In the genomic region with DNA sequence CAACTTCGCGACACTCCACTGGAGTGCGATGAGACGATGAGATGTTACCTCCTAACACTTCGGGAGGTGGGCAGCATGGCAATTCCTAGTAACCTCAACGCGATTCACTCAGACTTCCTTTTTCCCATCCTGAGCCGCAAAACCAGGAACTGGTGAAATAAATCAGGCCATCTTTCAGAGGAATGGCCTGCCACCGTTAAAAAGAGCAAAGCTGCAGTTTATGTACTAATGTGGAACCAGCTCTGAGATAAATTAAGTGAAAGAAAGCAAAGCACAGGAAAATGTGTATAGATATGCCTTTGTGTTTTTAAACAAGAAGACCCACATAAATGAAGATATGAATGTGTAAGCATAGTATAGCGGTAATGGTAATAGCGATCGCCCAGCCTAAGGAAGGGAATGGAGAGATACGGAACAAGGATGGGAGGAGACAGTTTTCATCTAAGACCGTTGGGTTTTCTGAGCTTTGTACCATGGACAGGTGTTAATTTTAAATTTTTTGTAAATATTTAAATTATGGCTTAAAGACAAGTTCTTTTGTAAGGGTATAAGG, we compare ENCODE assay signal across 8 cellular contexts. TPM values are rescaled to one million over a fixed set of nuclear protein-coding genes. Genes with fewer than 3 reads are reported as not detected.
DNase-seq lines count a peak whose midpoint lies in the region; ATAC-seq and TF ChIP-seq lines count a peak whose summit lies in the region.

No MANE protein-coding gene starts in this region.

- H3K4me1 ChIP-seq in OCI-LY1 (ENCODE audit: insufficient read depth, low read length, severe bottlenecking), result peaks cover 22% of the 10 kb centered on the region

- H3K27ac Mint-ChIP-seq in activated CD4-positive, alpha-beta T cell treated with anti-CD3 and anti-CD28 coated beads for 36 hours, result peak overlapping the region; percentile 99
- H3K27ac Mint-ChIP-seq in nephron, result peak overlapping the region; percentile 89 to 100 (median 97)

- H3K36me3 ChIP-seq in OCI-LY1 (ENCODE audit: insufficient read depth, low read length), result no peaks in the 10 kb centered on the region

- CTCF ChIA-PET in activated CD4-positive, alpha-beta T cell treated with anti-CD3 and anti-CD28 coated beads for 36 hours (lab: Charles Lee), result interaction anchor here (0.6 to 3.3 kb wide), 26 partner anchors 15 to 570 kb away, joined by 3 to 33 read pairs (median 8); a partner anchor contains a TSS

- peak overlapping the region; percentile 96 for H3K4me3 Mint-ChIP-seq in activated CD4-positive, alpha-beta T cell treated with anti-CD3 and anti-CD28 coated beads for 36 hours
- H3K4me3 Mint-ChIP-seq in nephron, result peak overlapping the region; percentile 88 to 91 (median 91)

- peaks cover 6% of the 10 kb centered on the region; the same call in 1 of the 2 replicates for H3F3A ChIP-seq in OCI-LY1 (ENCODE audit: insufficient read depth, low read length)

- H3K9ac ChIP-seq in OCI-LY1 (ENCODE audit: low read length), result peak overlapping the region; percentile 91

- peak overlapping the region; percentile 85 for H2AFZ ChIP-seq in OCI-LY1 (ENCODE audit: low read length)

- ATAC-seq in activated CD4-positive, alpha-beta T cell treated with anti-CD3 and anti-CD28 coated beads for 36 hours, result no peak
- ATAC-seq in GM21529 (IDR thresholded peaks at IDR 0.05; ENCODE audit: unreplicated experiment), result no peak

- H3K27me3 ChIP-seq in OCI-LY1 (ENCODE audit: insufficient read depth, low read length), result no peaks in the 10 kb centered on the region
- no peaks in the 10 kb centered on the region for H3K27me3 ChIP-seq in dorsolateral prefrontal cortex

- no peaks in the 10 kb centered on the region for H3K9me3 ChIP-seq in OCI-LY1 (ENCODE audit: low read length)

- peak overlapping the region; percentile 95 for H3K4me2 ChIP-seq in OCI-LY1 (ENCODE audit: low read length)

- H4K20me1 ChIP-seq in OCI-LY1 (ENCODE audit: insufficient read depth, low read length), result no peaks in the 10 kb centered on the region

- H3K36me3 Mint-ChIP-seq in activated CD4-positive, alpha-beta T cell treated with anti-CD3 and anti-CD28 coated beads for 36 hours (ENCODE audit: low read depth), result peaks cover 2% of the 10 kb centered on the region
- no peaks in the 10 kb centered on the region for H3K36me3 Mint-ChIP-seq in nephron (ENCODE audit: low read depth)

- TF ChIP-seq CTCF in OCI-LY1 (IDR thresholded peaks at IDR 0.05; ENCODE audit: low read length) (no peak), dorsolateral prefrontal cortex (IDR thresholded peaks at IDR 0.05 in 54 of 56, conservative IDR thresholded peaks at IDR 0.05 in 2 of 56; ENCODE audit: low read depth in 1 of 56, partially characterized antibody in 56 of 56) (no peak), nephron (IDR thresholded peaks at IDR 0.05; ENCODE audit: unreplicated experiment in 3 of 3) (no peak)

- H3K27ac ChIP-seq in OCI-LY1 (ENCODE audit: low read depth, low read length, poor library complexity, severe bottlenecking), result peak overlapping the region; percentile 80
- H3K27ac ChIP-seq in dorsolateral prefrontal cortex, result peak overlapping the region; percentile 86 to 100 (median 98)

- H3K9me3 Mint-ChIP-seq in activated CD4-positive, alpha-beta T cell treated with anti-CD3 and anti-CD28 coated beads for 36 hours (ENCODE audit: low read depth), result no peaks in the 10 kb centered on the region
- no peaks in the 10 kb centered on the region for H3K9me3 Mint-ChIP-seq in nephron

- POLR2A ChIA-PET in activated CD4-positive, alpha-beta T cell treated with anti-CD3 and anti-CD28 coated beads for 36 hours (lab: Charles Lee), result interaction anchor here (1.0 to 1.7 kb wide), 5 partner anchors 31 to 198 kb away, joined by 3 to 6 read pairs (median 5); a partner anchor contains a TSS

- H3K27me3 Mint-ChIP-seq in activated CD4-positive, alpha-beta T cell treated with anti-CD3 and anti-CD28 coated beads for 36 hours, result no peaks in the 10 kb centered on the region
- no peaks in the 10 kb centered on the region for H3K27me3 Mint-ChIP-seq in nephron (ENCODE audit: low read depth)

- peaks cover 33% of the 10 kb centered on the region for H3K4me1 Mint-ChIP-seq in activated CD4-positive, alpha-beta T cell treated with anti-CD3 and anti-CD28 coated beads for 36 hours
- H3K4me1 Mint-ChIP-seq in nephron, result peaks cover 11% of the 10 kb centered on the region

- no peak for DNase-seq in activated CD4-positive, alpha-beta T cell treated with anti-CD3 and anti-CD28 coated beads for 36 hours
- DNase-seq in activated CD4-positive, alpha-beta T cell treated with anti-CD3 and anti-CD28 coated beads, Interleukin-2, amount 50 U/mL, for 48 hours, result no peak
- DNase-seq in dorsolateral prefrontal cortex (no peak), SK-N-DZ (ENCODE audit: low spot score) (no peak), AG08396 (ENCODE audit: low spot score) (no peak)

- H3K9me2 ChIP-seq in OCI-LY1 (ENCODE audit: low read depth, low read length), result no peaks in the 10 kb centered on the region

- intact Hi-C loops in activated CD4-positive, alpha-beta T cell treated with anti-CD3 and anti-CD28 coated beads for 36 hours (cut with DNase I, micrococcal nuclease), result loop anchor here (1.0 to 5.0 kb wide), 7 partner anchors 63 to 759 kb away; a partner anchor contains a TSS
- intact Hi-C loops in dorsolateral prefrontal cortex (cut with DNase I), result loop anchor here (1.0 to 5.0 kb wide), 9 partner anchors 17 to 197 kb away; a partner anchor contains a TSS

- H3K79me2 ChIP-seq in OCI-LY1 (ENCODE audit: insufficient read depth, low read length), result no peaks in the 10 kb centered on the region

- H3K4me3 ChIP-seq in OCI-LY1 (ENCODE audit: low read depth, low read length, poor library complexity, severe bottlenecking) (peak overlapping the region; percentile 70), dorsolateral prefrontal cortex (peak overlapping the region; percentile 53 to 95 (median 76))

RNA-seq across cellular contexts. Expression of a gene that starts 30.7 kb away (rescaled TPM):
- total RNA-seq in activated CD4-positive, alpha-beta T cell treated with anti-CD3 and anti-CD28 coated beads for 36 hours, result 100 to 1,000 TPM; 138 to 153 TPM
- total RNA-seq in dorsolateral prefrontal cortex, result 100 to 1,000 TPM in 12 of 120 experiments, 10 to 100 TPM in 108; 67.6 to 110 (median 88.8) TPM
- 205 and 243 TPM in 2 replicates for polyA plus RNA-seq in SK-N-DZ (2014; cell fraction: cytosol; rRNA removed)
- polyA plus RNA-seq in SK-N-DZ (2014; cell fraction: nucleus; rRNA removed), result 78.6 and 109 TPM in 2 replicates

RNA-seq across cellular contexts. Expression of a gene that starts 44.6 kb away (rescaled TPM):
- 100 to 1,000 TPM; 297 to 534 TPM for total RNA-seq in activated CD4-positive, alpha-beta T cell treated with anti-CD3 and anti-CD28 coated beads for 36 hours
- 100 to 1,000 TPM; 221 to 378 (median 299) TPM for total RNA-seq in dorsolateral prefrontal cortex
- polyA plus RNA-seq in SK-N-DZ (2014; cell fraction: cytosol; rRNA removed), result 43.4 and 55.2 TPM in 2 replicates
- polyA plus RNA-seq in SK-N-DZ (2014; cell fraction: nucleus; rRNA removed), result 13.4 and 25.4 TPM in 2 replicates
